Comparison of ENCODE assay signal across 8 cellular contexts in genomic region chr7:112462236-112462635, GRCh38. TPM values are rescaled to one million over a fixed set of nuclear protein-coding genes. Genes with fewer than 3 reads are reported as not detected.
DNase-seq lines count a peak whose midpoint lies in the region; ATAC-seq and TF ChIP-seq lines count a peak whose summit lies in the region.

No MANE protein-coding gene starts in this region.

- DNase-seq in AG10803 (ENCODE audit: low read depth), result peak; percentile 91
- peak; percentile 81 for DNase-seq in NCI-H2029 treated with DMSO at 0.1 percent for 48 hours (lab: John Stamatoyannopoulos, UW)
- DNase-seq in central memory CD8-positive, alpha-beta T cell (ENCODE audit: low spot score in 2 of 2), result no peak
- no peak for DNase-seq in lower lobe of right lung
- no peak for DNase-seq in GM19240 (ENCODE audit: insufficient read length, low spot score)
- DNase-seq in NCI-H524 treated with DMSO at 0.1 percent for 48 hours (lab: John Stamatoyannopoulos, UW), result no peak

- TF ChIP-seq CTCF in AG10803 (conservative IDR thresholded peaks at IDR 0.05; ENCODE audit: low read length) (peak; percentile 6; the same call in 1 of the 2 replicates), lower lobe of right lung (IDR thresholded peaks at IDR 0.05) (no peak)

- peaks cover 50% of the 10 kb centered on the region for H3K36me3 Mint-ChIP-seq in central memory CD8-positive, alpha-beta T cell (ENCODE audit: insufficient read depth)

- H3K27me3 Mint-ChIP-seq in central memory CD8-positive, alpha-beta T cell, result no peaks in the 10 kb centered on the region

- intact Hi-C loops in lower lobe of right lung (cut with DNase I), result no loop called here

- H3K36me3 ChIP-seq in lower lobe of right lung, result peaks cover 96% of the 10 kb centered on the region

- no peaks in the 10 kb centered on the region for H3K9me3 ChIP-seq in lower lobe of right lung

- peaks cover 10% of the 10 kb centered on the region for H3K4me1 ChIP-seq in lower lobe of right lung

- no peak for ATAC-seq in central memory CD8-positive, alpha-beta T cell (replicated peaks; ENCODE audit: extremely low read depth, poor library complexity, severe bottlenecking)
- peak; percentile 83 to 89 for ATAC-seq in lower lobe of right lung
- no peak for ATAC-seq in GM21390 (IDR thresholded peaks at IDR 0.05; ENCODE audit: unreplicated experiment)
- no peak for ATAC-seq in GM19452 (IDR thresholded peaks at IDR 0.05; ENCODE audit: unreplicated experiment)

- no peaks in the 10 kb centered on the region for H3K9me3 Mint-ChIP-seq in central memory CD8-positive, alpha-beta T cell

- H3K4me3 ChIP-seq in AG10803 (ENCODE audit: low read length) (no peak overlapping the region), lower lobe of right lung (no peak overlapping the region)

- no peak overlapping the region for H3K27ac ChIP-seq in lower lobe of right lung

- H3K4me1 Mint-ChIP-seq in central memory CD8-positive, alpha-beta T cell, result no peaks in the 10 kb centered on the region

- H3K4me3 Mint-ChIP-seq in central memory CD8-positive, alpha-beta T cell, result no peak overlapping the region

- no peaks in the 10 kb centered on the region for H3K27me3 ChIP-seq in lower lobe of right lung (ENCODE audit: low read depth)

- peak overlapping the region; percentile 22 for H3K27ac Mint-ChIP-seq in central memory CD8-positive, alpha-beta T cell (ENCODE audit: low read depth)

RNA-seq across cellular contexts. Expression of gene IFRD1, which starts 12.0 kb away (rescaled TPM):
- total RNA-seq in lower lobe of right lung, result 46.9 TPM

RNA-seq across cellular contexts. Expression of gene LSMEM1, which starts 18.6 kb away (rescaled TPM):
- 3.0 TPM for total RNA-seq in lower lobe of right lung

Comparison
In these comparisons a context has a peak if more than half of its experiments do, and no peak if none do; other contexts are left out.
1. DNase-seq: peak in AG10803 (single experiment) and NCI-H2029 treated with DMSO at 0.1 percent for 48 hours (single experiment); none in central memory CD8-positive, alpha-beta T cell (0 of 2), lower lobe of right lung (single experiment), GM19240 (single experiment) and NCI-H524 treated with DMSO at 0.1 percent for 48 hours (single experiment).
2. ATAC-seq: peak in lower lobe of right lung (2 of 2); none in central memory CD8-positive, alpha-beta T cell (single experiment), GM21390 (single experiment) and GM19452 (single experiment).